In genomic region chr6:8182209-8182845, GRCh38 we compare ENCODE assay signal across 1 cellular context.
TF ChIP-seq lines count a peak whose summit lies in the region.

No MANE protein-coding gene starts in this region.

TF ChIP-seq in HEK293, 187 proteins besides CTCF, POLR2A, EP300 and RAD21 (continued from another document):
- TF ChIP-seq ZNF398 (tag by site-specific recombination; IDR thresholded peaks at IDR 0.05) (peak; percentile 50; the same call in 1 of the 2 replicates), ZNF513 (tag by site-specific recombination; IDR thresholded peaks at IDR 0.05) (no peak)
TF ChIP-seq in HEK293: peak in this region for 1.
